ENCODE assay signal across 9 cellular contexts in the genomic region with DNA sequence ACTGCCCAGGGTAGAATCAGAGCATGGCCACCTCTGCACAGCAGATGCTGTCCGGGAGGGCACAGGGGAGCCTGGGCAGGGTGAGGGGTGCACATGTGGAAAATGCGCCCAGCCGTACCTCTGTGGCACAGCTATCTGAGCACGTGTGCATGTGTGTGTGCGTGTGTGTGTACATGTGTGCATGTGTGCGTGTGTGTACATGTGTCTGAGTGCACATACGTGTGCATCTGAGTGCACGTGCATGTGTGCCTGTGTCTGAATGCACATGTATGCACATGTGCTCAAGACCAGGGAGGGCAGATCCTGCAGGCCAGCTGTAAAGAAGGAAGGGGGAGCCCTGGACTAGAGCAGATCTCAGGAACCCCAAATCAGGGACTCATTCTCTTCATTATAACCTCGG. TPM values are rescaled to one million over a fixed set of nuclear protein-coding genes. Genes with fewer than 3 reads are reported as not detected.
"Had no signal": no experiment of that assay in that cellular context is flagged by ENCODE, and none has a peak within 500 bp of the region (broad histone marks: within the 10 kb centered on the region; RNA-seq: fewer than 3 reads in every experiment).

No MANE protein-coding gene starts in this region.

- ATAC-seq: K562 had no signal

- H3K9me3 Mint-ChIP-seq: H9 had no signal

- H3K9ac ChIP-seq: GM23248 had no signal

- H3K27ac Mint-ChIP-seq: H9 had no signal

- DNase-seq: GM23248, GOT3, H9, HCEC 1CT, IMR-90 had no signal

- H3K4me3 Mint-ChIP-seq: H9 had no signal

- FAIRE-seq: H54, K562 had no signal

- H3K27ac ChIP-seq: GM23248, HL-60 had no signal

- H3K4me3 ChIP-seq: GM23248, K562 had no signal

- H2AFZ ChIP-seq: GM23248 had no signal

RNA-seq across cellular contexts. Expression of gene ENPP7, which starts 37.3 kb away (rescaled TPM):
- total RNA-seq: GM23248, H9, HT1080, IMR-90, K562 had no signal
- polyA plus RNA-seq: GM23248, IMR-90, K562 had no signal
